Comparison of ENCODE assay signal across 28 cellular contexts in the genomic region with DNA sequence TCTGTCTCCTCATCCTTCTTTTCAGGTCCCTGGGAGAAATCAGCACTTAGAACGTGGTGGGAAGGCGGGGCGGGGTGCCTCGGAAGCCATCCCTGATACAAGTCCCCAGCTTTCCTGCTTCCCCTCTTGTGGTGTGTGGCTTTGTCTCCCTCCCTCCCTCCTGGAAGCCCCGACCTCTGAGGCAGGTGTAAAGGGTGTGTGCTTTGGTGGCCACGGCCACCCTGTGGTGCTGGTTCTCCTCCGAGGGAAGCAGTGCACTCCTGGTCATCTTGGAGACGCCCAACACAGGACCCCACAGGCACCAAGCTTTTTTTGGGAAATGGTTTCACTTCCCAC. TPM values are rescaled to one million over a fixed set of nuclear protein-coding genes. Genes with fewer than 3 reads are reported as not detected.
DNase-seq lines count a peak whose midpoint lies in the region; ATAC-seq and TF ChIP-seq lines count a peak whose summit lies in the region.
"Had no signal": no experiment of that assay in that cellular context is flagged by ENCODE, and none has a peak within 500 bp of the region (broad histone marks: within the 10 kb centered on the region; RNA-seq: fewer than 3 reads in every experiment).

No MANE protein-coding gene starts in this region.

- H3K9me2 ChIP-seq in SK-N-SH (no peaks in the 10 kb centered on the region), HCT116 (ENCODE audit: insufficient read depth) (no peaks in the 10 kb centered on the region)

- H3K4me3 ChIP-seq in SK-N-SH (ENCODE audit: low read depth in 2 of 2, low read length in 1 of 2) = no peak overlapping the region
- no peak overlapping the region for H3K4me3 ChIP-seq in HCT116 (replicated peaks in 1 of 2; ENCODE audit: low read depth in 1 of 2, low read length in 2 of 2)
- H3K4me3 ChIP-seq: BLaER1, gastrocnemius medialis, sigmoid colon had no signal

- H3K9me3 Mint-ChIP-seq in brain = no peaks in the 10 kb centered on the region
- H3K9me3 Mint-ChIP-seq in endothelial cell (ENCODE audit: unreplicated experiment) = no peaks in the 10 kb centered on the region
- H3K9me3 Mint-ChIP-seq in nephron progenitor cell = no peaks in the 10 kb centered on the region
- H3K9me3 Mint-ChIP-seq: T-helper 1 cell treated with Interleukin-12 subunit alpha and Interleukin-12 subunit beta and Interleukin-4 antibody, amounts not matched to agents 30 μg/mL and 1 μg/mL, for 36 hours had no signal

- no peak overlapping the region for H3K4me2 ChIP-seq in SK-N-SH
- H3K4me2 ChIP-seq in HCT116 (ENCODE audit: low read length) = peak overlapping the region; percentile 88; the same call in 1 of the 2 replicates
- H3K4me2 ChIP-seq: BLaER1 had no signal

- WGBS in SK-N-SH (ENCODE audit: low lambda C conversion rate) = 73% methylated on average over 4 of the region's 8 CpGs

- TF ChIP-seq RAD21 in SK-N-SH (IDR thresholded peaks at IDR 0.05; ENCODE audit: low read length) (no peak), HCT116 (IDR thresholded peaks at IDR 0.05; ENCODE audit: low read depth) (no peak)

- H3K36me3 ChIP-seq in SK-N-SH (replicated peaks in 1 of 2; ENCODE audit: control insufficient read depth in 1 of 2, insufficient read depth in 2 of 2, low read length in 1 of 2) = peaks cover 19 to 33% of the 10 kb centered on the region in 2 experiments
- H3K36me3 ChIP-seq in HCT116 (ENCODE audit: control insufficient read depth in 1 of 2, insufficient read depth in 2 of 2, low read length in 2 of 2) = peaks cover 18% of the 10 kb centered on the region in 2 experiments; a peak in 3 of 4 replicates

- H4K20me1 ChIP-seq in SK-N-SH (ENCODE audit: insufficient read depth) = 0 out of 2 replicates have a peak, but pooled peaks cover 4% of the 10 kb centered on the region
- no peaks in the 10 kb centered on the region for H4K20me1 ChIP-seq in HCT116 (ENCODE audit: insufficient read depth)

- H3K9me3 ChIP-seq in SK-N-SH (no peaks in the 10 kb centered on the region), HCT116 (ENCODE audit: control insufficient read depth in 1 of 2, insufficient read depth in 1 of 2, low read depth in 1 of 2, low read length in 2 of 2) (no peaks in the 10 kb centered on the region)
- H3K9me3 ChIP-seq: BLaER1, gastrocnemius medialis, sigmoid colon had no signal

- H3K27ac Mint-ChIP-seq in brain = peak overlapping the region in 1 of 5 experiments; percentile 62
- no peak overlapping the region for H3K27ac Mint-ChIP-seq in endothelial cell (ENCODE audit: unreplicated experiment)
- no peak overlapping the region for H3K27ac Mint-ChIP-seq in nephron progenitor cell

- no peak for TF ChIP-seq POLR2A in HCT116 (IDR thresholded peaks at IDR 0.05; ENCODE audit: borderline replicate concordance, extremely low read depth, insufficient read depth, insufficient read length)

- H3K4me3 Mint-ChIP-seq in brain (peak overlapping the region; percentile 77 to 86 (median 84)), endothelial cell (ENCODE audit: unreplicated experiment) (no peak overlapping the region), nephron progenitor cell (no peak overlapping the region)

- intact Hi-C loops in HCT116 (cut with micrococcal nuclease) (no loop called here), sciatic nerve (cut with DNase I) (no loop called here)

- H3K36me3 Mint-ChIP-seq in brain (peaks cover 20% of the 10 kb centered on the region), endothelial cell (ENCODE audit: low read depth, unreplicated experiment) (peaks cover 20% of the 10 kb centered on the region), nephron progenitor cell (ENCODE audit: low read depth) (peaks cover 26% of the 10 kb centered on the region)

- TF ChIP-seq CTCF in SK-N-SH (IDR thresholded peaks at IDR 0.05) = no peak
- TF ChIP-seq CTCF in HCT116 (IDR thresholded peaks at IDR 0.05 in 2 of 3, conservative IDR thresholded peaks at IDR 0.05 in 1 of 3; ENCODE audit: borderline replicate concordance in 1 of 3, insufficient read depth in 1 of 3, low read depth in 2 of 3, low read length in 2 of 3) = no peak
- TF ChIP-seq CTCF in brain (conservative IDR thresholded peaks at IDR 0.05) = no peak
- no peak for TF ChIP-seq CTCF in endothelial cell (IDR thresholded peaks at IDR 0.05; ENCODE audit: unreplicated experiment)
- no peak for TF ChIP-seq CTCF in nephron progenitor cell (IDR thresholded peaks at IDR 0.05)

- ATAC-seq in SK-N-SH treated with all-trans-retinoic acid at 6 μM for 48 hours = peak; percentile 4; the same call in 2 of the 3 replicates
- ATAC-seq in HCT116 = no peak
- ATAC-seq in sciatic nerve = no peak
- ATAC-seq: esophagus mucosa, gastrocnemius medialis had no signal

- H3K27me3 Mint-ChIP-seq in brain (peaks cover 43% of the 10 kb centered on the region), endothelial cell (ENCODE audit: unreplicated experiment) (peaks cover 26% of the 10 kb centered on the region), nephron progenitor cell (ENCODE audit: low read depth, poor library complexity) (peaks cover 50% of the 10 kb centered on the region)

- H3F3A ChIP-seq in SK-N-SH (replicated peaks; ENCODE audit: insufficient read depth) = peaks cover 25% of the 10 kb centered on the region

- H3K9ac ChIP-seq in SK-N-SH (no peak overlapping the region), HCT116 (ENCODE audit: low read length) (no peak overlapping the region)
- H3K9ac ChIP-seq: BLaER1, parathyroid adenoma had no signal

- H2AFZ ChIP-seq in SK-N-SH (ENCODE audit: low read depth) (no peak overlapping the region), HCT116 (ENCODE audit: low read depth, low read length, poor library complexity, severe bottlenecking) (no peak overlapping the region)
- H2AFZ ChIP-seq: parathyroid adenoma had no signal

- no peak for TF ChIP-seq EP300 in SK-N-SH (IDR thresholded peaks at IDR 0.05; ENCODE audit: borderline replicate concordance in 1 of 2, low read depth in 1 of 2, low read length in 1 of 2)

- RAD21 ChIA-PET in HCT116 (lab: Charles Lee; ENCODE audit: low non-redundant PET in 1 of 2, low total read pairs in 2 of 2, uncharacterized antibody in 2 of 2, unreplicated experiment in 2 of 2) = no interaction called here

- H3K4me1 Mint-ChIP-seq in brain = peaks cover 12% of the 10 kb centered on the region
- H3K4me1 Mint-ChIP-seq in endothelial cell (ENCODE audit: unreplicated experiment) = no peaks in the 10 kb centered on the region
- H3K4me1 Mint-ChIP-seq in nephron progenitor cell = peaks cover 10% of the 10 kb centered on the region

- H3K79me2 ChIP-seq in SK-N-SH (ENCODE audit: insufficient read depth) (no peaks in the 10 kb centered on the region), HCT116 (ENCODE audit: insufficient read depth, low read length) (peaks cover 3% of the 10 kb centered on the region; the same call in 1 of the 2 replicates)
- H3K79me2 ChIP-seq: parathyroid adenoma had no signal

- H3K4me1 ChIP-seq in SK-N-SH (ENCODE audit: control insufficient read depth in 1 of 2, insufficient read depth in 2 of 2, low read depth in 1 of 2, low read length in 1 of 2) (peaks cover 0 to 27% of the 10 kb centered on the region in 2 experiments; a peak in 2 of 4 replicates), HCT116 (ENCODE audit: control insufficient read depth in 1 of 2, insufficient read depth in 2 of 2, low read length in 2 of 2) (peaks cover 2 to 31% of the 10 kb centered on the region in 2 experiments; a peak in 3 of 4 replicates)
- H3K4me1 ChIP-seq: parathyroid adenoma had no signal

- POLR2A ChIA-PET in SK-N-SH (lab: Yijun Ruan, JAX) (interaction anchor here (0.9 to 3.4 kb wide), 5 partner anchors 8 to 50 kb away, joined by 4 to 14 read pairs (median 4); partner anchors contain the start of gene DIABLO), HCT116 (lab: Charles Lee) (no interaction called here)

- CTCF ChIA-PET in SK-N-SH (lab: Yijun Ruan, JAX) = interaction anchor here (2.1 to 5.7 kb wide), 3 partner anchors 11 to 150 kb away, joined by 7 to 27 read pairs (median 9); no protein-coding TSS in a partner anchor
- CTCF ChIA-PET in HCT116 (lab: Charles Lee) = no interaction called here

- DNase-seq in SK-N-SH (no peak), HCT116 (ENCODE audit: low read depth, low spot score) (no peak), sciatic nerve (ENCODE audit: low spot score) (peak; percentile 26), NCI-H187 treated with DMSO at 0.1 percent for 48 hours (lab: John Stamatoyannopoulos, UW) (no peak), endothelial cell (ENCODE audit: low spot score) (no peak), nephron progenitor cell (no peak)
- DNase-seq: activated naive CD4-positive, alpha-beta T cell treated with anti-CD3 and anti-CD28 coated beads, Interleukin-2, amount 50 U/mL, for 16 hours; activated T-cell treated with anti-CD3 and anti-CD28 coated beads, Interleukin-2, amount 50 U/mL, for 1 hour; effector CD4-positive, alpha-beta T cell; gastrocnemius medialis; GDM1; NCI-H1417 treated with DMSO at 0.1 percent for 48 hours; SHP77 treated with DMSO at 0.1 percent for 48 hours; sigmoid colon; WERI-Rb-1 had no signal

- H3K27ac ChIP-seq in SK-N-SH (ENCODE audit: low read depth in 2 of 2, low read length in 1 of 2) = no peak overlapping the region
- no peak overlapping the region for H3K27ac ChIP-seq in HCT116 (ENCODE audit: low read depth, low read length)
- H3K27ac ChIP-seq: BLaER1, gastrocnemius medialis, parathyroid adenoma, sigmoid colon, WERI-Rb-1 had no signal

- no TSS peak for BruUV-seq in HCT116 (replicated peaks; lab: Mats Ljungman, UMichigan)

- H3K27me3 ChIP-seq in SK-N-SH (ENCODE audit: insufficient read depth) (no peaks in the 10 kb centered on the region), HCT116 (ENCODE audit: insufficient read depth, low read length) (no peaks in the 10 kb centered on the region)

RNA-seq across cellular contexts. Expression of gene B3GNT4, which starts 2.0 kb away (rescaled TPM):
- polyA plus RNA-seq in SK-N-SH (2012; rRNA removed) = 0.81 and 0.84 TPM in 2 replicates
- polyA plus RNA-seq in SK-N-SH (2012; cell fraction: cytosol; rRNA removed) = 0.54 and 0.58 TPM in 2 replicates
- polyA plus RNA-seq in SK-N-SH (2012; cell fraction: nucleus; rRNA removed) = 1.7 and 1.8 TPM in 2 replicates
- 7.1 TPM for total RNA-seq in HCT116 (2021; ENCODE audit: unreplicated experiment)
- polyA plus RNA-seq in HCT116 (2012) = 10.1 and 12.1 TPM in 2 replicates
- 1.3 TPM for polyA plus RNA-seq in brain (ENCODE audit: insufficient read depth, low read depth, low replicate concordance)
- total RNA-seq in sciatic nerve = not detected
- 0.38 TPM for total RNA-seq in endothelial cell (ENCODE audit: unreplicated experiment)
- total RNA-seq: gastrocnemius medialis, LHCN-M2 had no signal

RNA-seq across cellular contexts. Expression of gene DIABLO, which starts 20.3 kb away (rescaled TPM):
- polyA plus RNA-seq in SK-N-SH (2012; rRNA removed) (65.6 and 78.9 TPM in 2 replicates), brain (ENCODE audit: insufficient read depth, low read depth, low replicate concordance) (76.7 TPM)
- 89.5 and 91.0 TPM in 2 replicates for polyA plus RNA-seq in SK-N-SH (2012; cell fraction: cytosol; rRNA removed)
- 114 and 139 TPM in 2 replicates for polyA plus RNA-seq in SK-N-SH (2012; cell fraction: nucleus; rRNA removed)
- total RNA-seq in HCT116 (2021; ENCODE audit: unreplicated experiment) (60.1 TPM), sciatic nerve (29.4 TPM), endothelial cell (ENCODE audit: unreplicated experiment) (50.1 TPM)
- 47.7 and 58.1 TPM in 2 replicates for polyA plus RNA-seq in HCT116 (2012)

RNA-seq across cellular contexts. Expression of gene LRRC43, which starts 22.6 kb away (rescaled TPM):
- 0.94 and 1.4 TPM in 2 replicates for polyA plus RNA-seq in SK-N-SH (2012; rRNA removed)
- 0.50 and 0.59 TPM in 2 replicates for polyA plus RNA-seq in SK-N-SH (2012; cell fraction: cytosol; rRNA removed)
- 1.5 and 1.7 TPM in 2 replicates for polyA plus RNA-seq in SK-N-SH (2012; cell fraction: nucleus; rRNA removed)
- total RNA-seq in HCT116 (2021; ENCODE audit: unreplicated experiment) = not detected
- polyA plus RNA-seq in HCT116 (2012) = not detected in 2 replicates
- 1.7 TPM for polyA plus RNA-seq in brain (ENCODE audit: insufficient read depth, low read depth, low replicate concordance)
- total RNA-seq in sciatic nerve = 0.58 TPM
- total RNA-seq in endothelial cell (ENCODE audit: unreplicated experiment) = 0.31 TPM
- total RNA-seq: A673, gastrocnemius medialis, H4, LHCN-M2 had no signal

RNA-seq across cellular contexts. Expression of gene IL31, which starts 31.5 kb away (rescaled TPM):
- polyA plus RNA-seq in SK-N-SH (2012; rRNA removed) (not detected in 2 replicates), brain (ENCODE audit: insufficient read depth, low read depth, low replicate concordance) (not detected)
- polyA plus RNA-seq in SK-N-SH (2012; cell fraction: cytosol; rRNA removed) = not detected in 2 replicates
- polyA plus RNA-seq in SK-N-SH (2012; cell fraction: nucleus; rRNA removed) = not detected in 2 replicates
- total RNA-seq in HCT116 (2021; ENCODE audit: unreplicated experiment) (not detected), sciatic nerve (not detected), endothelial cell (ENCODE audit: unreplicated experiment) (not detected)
- not detected in 2 replicates for polyA plus RNA-seq in HCT116 (2012)
- total RNA-seq: A673, cerebellum, esophagus mucosa, gastrocnemius medialis, H4, LHCN-M2, lung microvascular endothelial cell, sigmoid colon, temporal lobe had no signal
- polyA plus RNA-seq: keratinocyte, sigmoid colon had no signal

Comparison
In these comparisons a context has a peak if more than half of its experiments do, and no peak if none do; other contexts are left out.
1. H3K4me3 Mint-ChIP-seq: peak in brain (5 of 5); none in endothelial cell (single experiment) and nephron progenitor cell (single experiment).